ENCODE assay signal across 22 cellular contexts in genomic region chr5:194102-194501, GRCh38. TPM values are rescaled to one million over a fixed set of nuclear protein-coding genes. Genes with fewer than 3 reads are reported as not detected.
DNase-seq lines count a peak whose midpoint lies in the region; ATAC-seq and TF ChIP-seq lines count a peak whose summit lies in the region.
"Had no signal": no experiment of that assay in that cellular context is flagged by ENCODE, and none has a peak within 500 bp of the region (broad histone marks: within the 10 kb centered on the region; RNA-seq: fewer than 3 reads in every experiment).

No MANE protein-coding gene starts in this region.

- H3K9me3 ChIP-seq in BLaER1 treated with 17β-estradiol and CSF1 and Interleukin-3, amounts not matched to agents 10 nM and 100 nM (replicated peaks in 1 of 11) = peaks cover 0 to 6% (median 0%) of the 10 kb centered on the region in 11 experiments; a peak in 1 of 22 replicates
- no peaks in the 10 kb centered on the region for H3K9me3 ChIP-seq in right cardiac atrium (ENCODE audit: control insufficient read depth, low read length)
- H3K9me3 ChIP-seq in gastrocnemius medialis = no peaks in the 10 kb centered on the region
- H3K9me3 ChIP-seq: A549 had no signal

- peak overlapping the region in 5 of 11 experiments; percentile 29 to 83 (median 79); a peak in 9 of 22 replicates for H3K9ac ChIP-seq in BLaER1 treated with 17β-estradiol and CSF1 and Interleukin-3, amounts not matched to agents 10 nM and 100 nM

- peaks cover 0 to 47% (median 0%) of the 10 kb centered on the region in 11 experiments; a peak in 11 of 22 replicates for H3K27me3 ChIP-seq in BLaER1 treated with 17β-estradiol and CSF1 and Interleukin-3, amounts not matched to agents 10 nM and 100 nM
- H3K27me3 ChIP-seq in right cardiac atrium (ENCODE audit: control insufficient read depth, insufficient read depth) (no peaks in the 10 kb centered on the region), gastrocnemius medialis (no peaks in the 10 kb centered on the region)

- H3K4me1 Mint-ChIP-seq in glutamatergic neuron (ENCODE audit: low read depth, unreplicated experiment) (peaks cover 13% of the 10 kb centered on the region), mesothelial cell of epicardium (peaks cover 5% of the 10 kb centered on the region)

- peak overlapping the region in 4 of 10 experiments; percentile 50 to 75 (median 68); a peak in 7 of 20 replicates for H3K4me3 ChIP-seq in BLaER1 treated with 17β-estradiol and CSF1 and Interleukin-3, amounts not matched to agents 10 nM and 100 nM
- H3K4me3 ChIP-seq in right cardiac atrium (ENCODE audit: low read length) (no peak overlapping the region), gastrocnemius medialis (peak overlapping the region in 3 of 4 donors; percentile 36 to 56 (median 49))
- H3K4me3 ChIP-seq: A549, GM12878 had no signal

- H3K36me3 ChIP-seq in BLaER1 treated with 17β-estradiol and CSF1 and Interleukin-3, amounts not matched to agents 10 nM and 100 nM = peaks cover 0 to 42% (median 5%) of the 10 kb centered on the region in 11 experiments; a peak in 11 of 22 replicates
- no peaks in the 10 kb centered on the region for H3K36me3 ChIP-seq in gastrocnemius medialis

- H3K27me3 Mint-ChIP-seq in glutamatergic neuron (ENCODE audit: unreplicated experiment) (peaks cover 6% of the 10 kb centered on the region), mesothelial cell of epicardium (ENCODE audit: low read depth) (no peaks in the 10 kb centered on the region)

- H3K4me3 Mint-ChIP-seq in glutamatergic neuron (ENCODE audit: unreplicated experiment) (no peak overlapping the region), mesothelial cell of epicardium (no peak overlapping the region)

- DNase-seq in glutamatergic neuron (peak; percentile 21), right cardiac atrium (peak in 2 of 3 donors; percentile 64 to 76), gastrocnemius medialis (peak; percentile 81 to 90), HK-2 (ENCODE audit: unreplicated experiment) (no peak), T1000 (lab: John Stamatoyannopoulos, UW) (no peak), iPS-NIHi7 (ENCODE audit: extremely low spot score) (no peak), mesothelial cell of epicardium (ENCODE audit: low spot score in 2 of 2, unreplicated experiment in 2 of 2) (no peak)
- DNase-seq: DND-41, GDM1, KG1, NCI-H1092 treated with DMSO at 0.1 percent for 48 hours, NCI-H2107, NCI-H2227 treated with DMSO at 0.1 percent for 48 hours, NCI-H524, SHP77 had no signal

- ATAC-seq in right cardiac atrium = peak; percentile 9 to 23
- peak; percentile 28 to 60 for ATAC-seq in gastrocnemius medialis
- ATAC-seq: A549, GM12878, Panc1 had no signal

- peak overlapping the region in 5 of 11 experiments; percentile 57 to 85 (median 81); a peak in 6 of 22 replicates for H3K27ac ChIP-seq in BLaER1 treated with 17β-estradiol and CSF1 and Interleukin-3, amounts not matched to agents 10 nM and 100 nM
- H3K27ac ChIP-seq in right cardiac atrium (ENCODE audit: low read length) (peak overlapping the region; percentile 46), gastrocnemius medialis (peak overlapping the region; percentile 95 to 100 (median 99))
- H3K27ac ChIP-seq: A549, C4-2B had no signal

- peaks cover 31 to 83% (median 72%) of the 10 kb centered on the region in 10 experiments for H3K4me1 ChIP-seq in BLaER1 treated with 17β-estradiol and CSF1 and Interleukin-3, amounts not matched to agents 10 nM and 100 nM
- H3K4me1 ChIP-seq in right cardiac atrium (ENCODE audit: control insufficient read depth, insufficient read depth, low read length) (peaks cover 2% of the 10 kb centered on the region), gastrocnemius medialis (peaks cover 71 to 81% of the 10 kb centered on the region in 2 donors)
- H3K4me1 ChIP-seq: A549 had no signal

- H3K27ac Mint-ChIP-seq in glutamatergic neuron (ENCODE audit: unreplicated experiment) = no peak overlapping the region
- no peak overlapping the region for H3K27ac Mint-ChIP-seq in mesothelial cell of epicardium

- WGBS in right cardiac atrium = 67% methylated on average over 15 of the region's 15 CpGs

- H4K20me1 ChIP-seq in BLaER1 treated with 17β-estradiol and CSF1 and Interleukin-3, amounts not matched to agents 10 nM and 100 nM = peaks cover 0 to 39% (median 0%) of the 10 kb centered on the region in 11 experiments; a peak in 6 of 22 replicates

- intact Hi-C loops in right cardiac atrium (cut with DNase I) = no loop called here
- intact Hi-C loops in gastrocnemius medialis (cut with DNase I; ENCODE audit: low total_unique reads) = loop anchor here (5.0 kb wide), 1 partner anchor 918 kb away; the partner anchor contains the start of gene SLC12A7

- H3K36me3 Mint-ChIP-seq in glutamatergic neuron (ENCODE audit: unreplicated experiment) (no peaks in the 10 kb centered on the region), mesothelial cell of epicardium (no peaks in the 10 kb centered on the region)

- H3K4me2 ChIP-seq in BLaER1 treated with 17β-estradiol and CSF1 and Interleukin-3, amounts not matched to agents 10 nM and 100 nM = peak overlapping the region in 9 of 11 experiments; percentile 82 to 100 (median 95); a peak in 16 of 22 replicates
- H3K4me2 ChIP-seq: A549 had no signal

- peak; percentile 68 to 73 for TF ChIP-seq POLR2A in gastrocnemius medialis (IDR thresholded peaks at IDR 0.05)

- H3K9me3 Mint-ChIP-seq in glutamatergic neuron (ENCODE audit: unreplicated experiment) (peaks cover 6% of the 10 kb centered on the region), mesothelial cell of epicardium (no peaks in the 10 kb centered on the region)

- in situ Hi-C loops in gastrocnemius medialis (cut with MboI; ENCODE audit: low sequenced_read_pairs in 4 of 4) = no loop called here

- no peak for TF ChIP-seq CTCF in glutamatergic neuron (IDR thresholded peaks at IDR 0.05; ENCODE audit: partially characterized antibody, unreplicated experiment)
- no peak for TF ChIP-seq CTCF in gastrocnemius medialis (IDR thresholded peaks at IDR 0.05 in 4 of 5, conservative IDR thresholded peaks at IDR 0.05 in 1 of 5)
- no peak for TF ChIP-seq CTCF in mesothelial cell of epicardium (IDR thresholded peaks at IDR 0.05; ENCODE audit: unreplicated experiment)

RNA-seq across cellular contexts. Expression of gene LRRC14B, which starts 2.8 kb away (rescaled TPM):
- total RNA-seq in glutamatergic neuron (ENCODE audit: unreplicated experiment) = not detected
- total RNA-seq in right cardiac atrium = 10 to 100 TPM in 3 of 4 donors, 1 to 10 TPM in 1; 6.3 to 51.1 (median 30.8) TPM
- polyA plus RNA-seq in right cardiac atrium = 47.6 TPM
- total RNA-seq in gastrocnemius medialis = 10 to 100 TPM; 11.6 to 39.0 (median 27.2) TPM
- total RNA-seq in mesothelial cell of epicardium = 0.22 to 0.27 TPM in 2 of 3 replicates, not detected in the other
- total RNA-seq: H1, MCF 10A had no signal
- polyA plus RNA-seq: A549, H1 had no signal

RNA-seq across cellular contexts. Expression of gene CCDC127, which starts 23.9 kb away (rescaled TPM):
- 11.9 TPM for total RNA-seq in glutamatergic neuron (ENCODE audit: unreplicated experiment)
- 1 to 10 TPM; 8.1 to 9.8 (median 8.6) TPM for total RNA-seq in right cardiac atrium
- polyA plus RNA-seq in right cardiac atrium = 6.1 TPM
- 10 to 100 TPM in 1 of 4 donors, 1 to 10 TPM in 3; 5.7 to 11.1 (median 7.8) TPM for total RNA-seq in gastrocnemius medialis
- 9.3 to 10.2 TPM (median 9.7 TPM) in 3 replicates for total RNA-seq in mesothelial cell of epicardium

RNA-seq across cellular contexts. Expression of gene SDHA, which starts 24.0 kb away (rescaled TPM):
- 81.3 TPM for total RNA-seq in glutamatergic neuron (ENCODE audit: unreplicated experiment)
- total RNA-seq in right cardiac atrium = 100 to 1,000 TPM; 370 to 452 (median 422) TPM
- polyA plus RNA-seq in right cardiac atrium = 605 TPM
- total RNA-seq in gastrocnemius medialis = 100 to 1,000 TPM; 146 to 277 (median 207) TPM
- total RNA-seq in mesothelial cell of epicardium = 83.4 to 86.3 TPM (median 85.9 TPM) in 3 replicates

Comparison
In these comparisons a context has a peak if more than half of its experiments do, and no peak if none do; other contexts are left out.
1. DNase-seq: peak in glutamatergic neuron (single experiment), right cardiac atrium (2 of 3) and gastrocnemius medialis (2 of 2); none in HK-2 (single experiment), T1000 (single experiment), iPS-NIHi7 (single experiment) and mesothelial cell of epicardium (0 of 2).